Comparison of ENCODE assay signal across 10 cellular contexts in genomic region chr20:19888269-19888669, GRCh38.
DNase-seq lines count a peak whose midpoint lies in the region; ATAC-seq and TF ChIP-seq lines count a peak whose summit lies in the region.
"Had no signal": no experiment of that assay in that cellular context is flagged by ENCODE, and none has a peak within 500 bp of the region (broad histone marks: within the 10 kb centered on the region; RNA-seq: fewer than 3 reads in every experiment).

No MANE protein-coding gene starts in this region.

- no TSS peak for BruUV-seq in Panc1 (replicated peaks; lab: Mats Ljungman, UMichigan)

- no peaks in the 10 kb centered on the region for H4K20me1 ChIP-seq in osteoblast (ENCODE audit: insufficient read depth, low read length)
- H4K20me1 ChIP-seq in MM.1S (ENCODE audit: insufficient read depth, low read length) = no peaks in the 10 kb centered on the region

- peaks cover 5% of the 10 kb centered on the region for H3K36me3 Mint-ChIP-seq in glutamatergic neuron (ENCODE audit: unreplicated experiment)
- H3K36me3 Mint-ChIP-seq: CD4-positive, alpha-beta memory T cell had no signal

- no peaks in the 10 kb centered on the region for H3K9me3 ChIP-seq in Panc1 (ENCODE audit: control insufficient read depth, insufficient read depth, low read depth, low read length)
- no peaks in the 10 kb centered on the region for H3K9me3 ChIP-seq in osteoblast (ENCODE audit: low read depth, low read length)
- H3K9me3 ChIP-seq in MM.1S (replicated peaks; ENCODE audit: insufficient read depth, low read length) = no peaks in the 10 kb centered on the region

- H3K79me2 ChIP-seq in osteoblast (ENCODE audit: insufficient read depth, low read length) = no peaks in the 10 kb centered on the region
- H3K79me2 ChIP-seq in MM.1S (ENCODE audit: low read length) = no peaks in the 10 kb centered on the region

- POLR2A ChIA-PET in Panc1 (lab: Charles Lee) = interaction anchor here (0.5 to 0.6 kb wide), 2 partner anchors 13 to 118 kb away, joined by 3 to 10 read pairs; no protein-coding TSS in a partner anchor

- peak overlapping the region; percentile 35 for H3K27ac Mint-ChIP-seq in glutamatergic neuron (ENCODE audit: unreplicated experiment)
- H3K27ac Mint-ChIP-seq: CD4-positive, alpha-beta memory T cell had no signal

- H3K4me3 ChIP-seq in Panc1 (ENCODE audit: low read depth in 2 of 2, low read length in 2 of 2) = peak overlapping the region; percentile 45 to 71
- H3K4me3 ChIP-seq in osteoblast (ENCODE audit: insufficient read depth, low read length) = no peak overlapping the region
- no peak overlapping the region for H3K4me3 ChIP-seq in MM.1S (ENCODE audit: low read length)

- H3K4me1 ChIP-seq in Panc1 (ENCODE audit: control insufficient read depth, insufficient read depth, low read length) = peaks cover 30% of the 10 kb centered on the region
- peaks cover 44% of the 10 kb centered on the region for H3K4me1 ChIP-seq in osteoblast (ENCODE audit: insufficient read depth, low read length)
- H3K4me1 ChIP-seq in MM.1S (ENCODE audit: low read length) = no peaks in the 10 kb centered on the region

- H2AFZ ChIP-seq in osteoblast (ENCODE audit: low read length) = no peak overlapping the region
- no peak overlapping the region for H2AFZ ChIP-seq in MM.1S (ENCODE audit: low read length)

- intact Hi-C loops in Panc1 (cut with micrococcal nuclease; ENCODE audit: unreplicated experiment) = loop anchor here (5.0 kb wide), 2 partner anchors 89 to 196 kb away; no protein-coding TSS in a partner anchor

- H3K27me3 ChIP-seq in Panc1 (ENCODE audit: control insufficient read depth, insufficient read depth, low read length) (no peaks in the 10 kb centered on the region), osteoblast (ENCODE audit: insufficient read depth, low read length) (no peaks in the 10 kb centered on the region), MM.1S (replicated peaks; ENCODE audit: insufficient read depth, low read length) (no peaks in the 10 kb centered on the region)

- H3K36me3 ChIP-seq in Panc1 (ENCODE audit: control insufficient read depth, insufficient read depth, low read length) (no peaks in the 10 kb centered on the region; the same call in 1 of the 2 replicates), osteoblast (ENCODE audit: insufficient read depth, low read length) (peaks cover 7% of the 10 kb centered on the region), MM.1S (replicated peaks; ENCODE audit: insufficient read depth, low read length) (no peaks in the 10 kb centered on the region)

- in situ Hi-C loops in Panc1 (cut with HindIII; ENCODE audit: low pct_unique_long_range_greater_than_20kb, low sequenced_read_pairs) = no loop called here

- DNase-seq in Panc1 (ENCODE audit: low read depth, low spot score) (no peak), glutamatergic neuron (no peak), osteoblast (ENCODE audit: insufficient read length, low spot score, missing footprints) (no peak), MM.1S (no peak), GDM1 (lab: John Stamatoyannopoulos, UW) (no peak)
- no peak for DNase-seq in activated naive CD4-positive, alpha-beta T cell treated with anti-CD3 and anti-CD28 coated beads, Interleukin-2, amount 50 U/mL, for 16 hours
- DNase-seq: CD4-positive, alpha-beta memory T cell had no signal

- CTCF ChIA-PET in Panc1 (lab: Charles Lee) = interaction anchor here (0.8 kb wide), 1 partner anchor 129 kb away, joined by 3 read pairs; the partner anchor contains the start of gene NAA20

- H3K9ac ChIP-seq in MM.1S (ENCODE audit: low read length) = no peak overlapping the region

- no peak overlapping the region for H3K4me3 Mint-ChIP-seq in glutamatergic neuron (ENCODE audit: unreplicated experiment)
- H3K4me3 Mint-ChIP-seq: CD4-positive, alpha-beta memory T cell had no signal

- peaks cover 6% of the 10 kb centered on the region for H3K9me3 Mint-ChIP-seq in glutamatergic neuron (ENCODE audit: unreplicated experiment)

- ATAC-seq in Panc1 (peak; percentile 27), HG03378 (IDR thresholded peaks at IDR 0.05; ENCODE audit: unreplicated experiment) (no peak)

- H3K9me2 ChIP-seq in MM.1S (replicated peaks; ENCODE audit: insufficient read depth, low read length) = no peaks in the 10 kb centered on the region

- H3K4me2 ChIP-seq in osteoblast (ENCODE audit: insufficient read depth, low read length) = no peak overlapping the region
- H3K4me2 ChIP-seq in MM.1S (ENCODE audit: low read depth, low read length) = no peak overlapping the region

- peaks cover 27% of the 10 kb centered on the region for H3K4me1 Mint-ChIP-seq in glutamatergic neuron (ENCODE audit: low read depth, unreplicated experiment)
- H3K4me1 Mint-ChIP-seq: CD4-positive, alpha-beta memory T cell had no signal

- TF ChIP-seq CTCF in C4-2B (conservative IDR thresholded peaks at IDR 0.05) = no peak
- TF ChIP-seq CTCF in Panc1 (IDR thresholded peaks at IDR 0.05) = no peak
- no peak for TF ChIP-seq CTCF in glutamatergic neuron (IDR thresholded peaks at IDR 0.05; ENCODE audit: partially characterized antibody, unreplicated experiment)
- TF ChIP-seq CTCF in osteoblast (IDR thresholded peaks at IDR 0.05; ENCODE audit: extremely low read depth, low read depth, low read length) = no peak
- no peak for TF ChIP-seq CTCF in MM.1S (IDR thresholded peaks at IDR 0.05; ENCODE audit: low read length)

- H3K27me3 Mint-ChIP-seq in glutamatergic neuron (ENCODE audit: unreplicated experiment) = peaks cover 2% of the 10 kb centered on the region

- no peaks in the 10 kb centered on the region for H3F3A ChIP-seq in MM.1S (ENCODE audit: insufficient read depth, low read length)

- H3K27ac ChIP-seq in C4-2B = peak overlapping the region; percentile 54
- peak overlapping the region; percentile 98 for H3K27ac ChIP-seq in Panc1 (ENCODE audit: low read length)
- H3K27ac ChIP-seq in osteoblast (ENCODE audit: low read depth, low read length) = peak overlapping the region; percentile 85
- H3K27ac ChIP-seq in MM.1S (ENCODE audit: low read length) = no peak overlapping the region
- H3K27ac ChIP-seq: HL-60 had no signal

Comparison
In these comparisons a context has a peak if more than half of its experiments do, and no peak if none do; other contexts are left out.
1. H3K4me3 ChIP-seq: peak in Panc1 (2 of 2); none in osteoblast (single experiment) and MM.1S (single experiment).